In genomic region chr17:9974460-9975381, GRCh38 we compare ENCODE assay signal across 13 cellular contexts.
DNase-seq lines count a peak whose midpoint lies in the region; ATAC-seq and TF ChIP-seq lines count a peak whose summit lies in the region.
"Had no signal": no experiment of that assay in that cellular context is flagged by ENCODE, and none has a peak within 500 bp of the region (broad histone marks: within the 10 kb centered on the region; RNA-seq: fewer than 3 reads in every experiment).

No MANE protein-coding gene starts in this region.

- no peak overlapping the region for H3K4me3 Mint-ChIP-seq in natural killer cell treated with Interleukin-12 subunit alpha and Interleukin-12 subunit beta and Interleukin-15 and Interleukin-18, amount 100 ng/mL, for 72 hours
- H3K4me3 Mint-ChIP-seq: activated CD8-positive, alpha-beta T cell treated with anti-CD3 and anti-CD28 coated beads, Interleukin-2, amount 10 ng/mL, durations not matched to agents 7 days and 5 days; activated T-helper 17 cell treated with anti-CD3 and anti-CD28 coated beads, Interleukin-2, amount 50 U/mL, for 72 hours had no signal

- H3K9me3 ChIP-seq in esophagus muscularis mucosa: no peaks in the 10 kb centered on the region
- H3K9me3 ChIP-seq in transverse colon: no peaks in the 10 kb centered on the region

- DNase-seq in NOMO-1 treated with DMSO at 0.1 percent for 48 hours (lab: John Stamatoyannopoulos, UW; ENCODE audit: unreplicated experiment) (peak; percentile 58), esophagus muscularis mucosa (ENCODE audit: extremely low spot score) (no peak), transverse colon (no peak), ecto neural progenitor cell (ENCODE audit: low spot score) (no peak), NCI-H2171 treated with DMSO at 0.1 percent for 48 hours (lab: John Stamatoyannopoulos, UW) (no peak)
- DNase-seq in natural killer cell treated with Interleukin-12 subunit alpha and Interleukin-12 subunit beta and Interleukin-15 and Interleukin-18, amount 100 ng/mL, for 72 hours (ENCODE audit: low spot score): peak; percentile 42
- DNase-seq: activated CD8-positive, alpha-beta T cell treated with anti-CD3 and anti-CD28 coated beads, Interleukin-2, amount 10 ng/mL, durations not matched to agents 7 days and 5 days; DMS 273 treated with DMSO at 0.1 percent for 48 hours; NCI-H1092 treated with DMSO at 0.1 percent for 48 hours; occipital lobe; stimulated activated naive CD4-positive, alpha-beta T cell treated with Interleukin-2 at 50 U/mL for 16 hours had no signal

- peaks cover 20 to 22% of the 10 kb centered on the region in 2 donors for H3K4me1 Mint-ChIP-seq in natural killer cell treated with Interleukin-12 subunit alpha and Interleukin-12 subunit beta and Interleukin-15 and Interleukin-18, amount 100 ng/mL, for 72 hours (ENCODE audit: low read depth in 2 of 2)
- H3K4me1 Mint-ChIP-seq: activated T-helper 17 cell treated with anti-CD3 and anti-CD28 coated beads, Interleukin-2, amount 50 U/mL, for 72 hours had no signal

- intact Hi-C loops in esophagus muscularis mucosa (cut with DNase I) (no loop called here), transverse colon (cut with DNase I; ENCODE audit: low total_unique reads) (no loop called here)

- H3K27me3 ChIP-seq in esophagus muscularis mucosa: no peaks in the 10 kb centered on the region
- no peaks in the 10 kb centered on the region for H3K27me3 ChIP-seq in transverse colon

- in situ Hi-C loops in transverse colon (cut with MboI; ENCODE audit: low pct_ligation_motif_present in 1 of 4, low pct_unique_long_range_greater_than_20kb in 1 of 4, low sequenced_read_pairs in 3 of 4): loop anchor here in 1 of 4 donors (25.0 kb wide), 1 partner anchor 238 kb away; no protein-coding TSS in a partner anchor

- TF ChIP-seq POLR2A in esophagus muscularis mucosa (IDR thresholded peaks at IDR 0.05; ENCODE audit: low read depth) (no peak), transverse colon (IDR thresholded peaks at IDR 0.05) (no peak)

- H3K27me3 Mint-ChIP-seq in natural killer cell treated with Interleukin-12 subunit alpha and Interleukin-12 subunit beta and Interleukin-15 and Interleukin-18, amount 100 ng/mL, for 72 hours: no peaks in the 10 kb centered on the region

- no peak for TF ChIP-seq EP300 in esophagus muscularis mucosa (IDR thresholded peaks at IDR 0.05)
- no peak for TF ChIP-seq EP300 in transverse colon (IDR thresholded peaks at IDR 0.05; ENCODE audit: low read depth)

- no peaks in the 10 kb centered on the region for H3K9me3 Mint-ChIP-seq in natural killer cell treated with Interleukin-12 subunit alpha and Interleukin-12 subunit beta and Interleukin-15 and Interleukin-18, amount 100 ng/mL, for 72 hours
- H3K9me3 Mint-ChIP-seq: activated T-helper 17 cell treated with anti-CD3 and anti-CD28 coated beads, Interleukin-2, amount 50 U/mL, for 72 hours had no signal

- peaks cover 10 to 53% (median 36%) of the 10 kb centered on the region in 4 donors for H3K4me1 ChIP-seq in esophagus muscularis mucosa
- peaks cover 0 to 8% (median 2%) of the 10 kb centered on the region in 4 donors for H3K4me1 ChIP-seq in transverse colon

- H3K27ac ChIP-seq in esophagus muscularis mucosa (replicated peaks in 1 of 4) (peak overlapping the region; percentile 31 to 60 (median 58)), transverse colon (peak overlapping the region; percentile 16 to 51 (median 34))

- no peaks in the 10 kb centered on the region for H3K36me3 Mint-ChIP-seq in natural killer cell treated with Interleukin-12 subunit alpha and Interleukin-12 subunit beta and Interleukin-15 and Interleukin-18, amount 100 ng/mL, for 72 hours

- H3K4me3 ChIP-seq in esophagus muscularis mucosa (no peak overlapping the region), transverse colon (no peak overlapping the region)

- TF ChIP-seq CTCF in esophagus muscularis mucosa (IDR thresholded peaks at IDR 0.05) (no peak), transverse colon (IDR thresholded peaks at IDR 0.05) (no peak)

- peak overlapping the region in 1 of 2 donors; percentile 13 for H3K27ac Mint-ChIP-seq in natural killer cell treated with Interleukin-12 subunit alpha and Interleukin-12 subunit beta and Interleukin-15 and Interleukin-18, amount 100 ng/mL, for 72 hours
- H3K27ac Mint-ChIP-seq: activated CD8-positive, alpha-beta T cell treated with anti-CD3 and anti-CD28 coated beads, Interleukin-2, amount 10 ng/mL, durations not matched to agents 7 days and 5 days; activated T-helper 17 cell treated with anti-CD3 and anti-CD28 coated beads, Interleukin-2, amount 50 U/mL, for 72 hours had no signal

- H3K36me3 ChIP-seq in esophagus muscularis mucosa (no peaks in the 10 kb centered on the region), transverse colon (no peaks in the 10 kb centered on the region)

- 80% methylated on average over 16 of the region's 16 CpGs for WGBS in esophagus muscularis mucosa
- WGBS in transverse colon (ENCODE audit: low coverage in 1 of 2), 2 donors: 84 to 90% methylated on average over 8 to 16 of the region's 16 CpGs

- no peak for ATAC-seq in natural killer cell treated with Interleukin-12 subunit alpha and Interleukin-12 subunit beta and Interleukin-15 and Interleukin-18, amount 100 ng/mL, for 72 hours
- no peak for ATAC-seq in HG03378 (IDR thresholded peaks at IDR 0.05; ENCODE audit: unreplicated experiment)
- ATAC-seq: activated CD8-positive, alpha-beta T cell treated with anti-CD3 and anti-CD28 coated beads, Interleukin-2, amount 10 ng/mL, durations not matched to agents 7 days and 5 days; activated T-helper 17 cell treated with anti-CD3 and anti-CD28 coated beads, Interleukin-2, amount 50 U/mL, for 72 hours had no signal

Comparison
In these comparisons a context has a peak if more than half of its experiments do, and no peak if none do; other contexts are left out.
1. DNase-seq: peak in NOMO-1 treated with DMSO at 0.1 percent for 48 hours (single experiment) and natural killer cell treated with Interleukin-12 subunit alpha and Interleukin-12 subunit beta and Interleukin-15 and Interleukin-18, amount 100 ng/mL, for 72 hours (single experiment); none in esophagus muscularis mucosa (single experiment), transverse colon (single experiment), ecto neural progenitor cell (single experiment) and NCI-H2171 treated with DMSO at 0.1 percent for 48 hours (single experiment).